8 cellular contexts compared by ENCODE assay signal in the genomic region with DNA sequence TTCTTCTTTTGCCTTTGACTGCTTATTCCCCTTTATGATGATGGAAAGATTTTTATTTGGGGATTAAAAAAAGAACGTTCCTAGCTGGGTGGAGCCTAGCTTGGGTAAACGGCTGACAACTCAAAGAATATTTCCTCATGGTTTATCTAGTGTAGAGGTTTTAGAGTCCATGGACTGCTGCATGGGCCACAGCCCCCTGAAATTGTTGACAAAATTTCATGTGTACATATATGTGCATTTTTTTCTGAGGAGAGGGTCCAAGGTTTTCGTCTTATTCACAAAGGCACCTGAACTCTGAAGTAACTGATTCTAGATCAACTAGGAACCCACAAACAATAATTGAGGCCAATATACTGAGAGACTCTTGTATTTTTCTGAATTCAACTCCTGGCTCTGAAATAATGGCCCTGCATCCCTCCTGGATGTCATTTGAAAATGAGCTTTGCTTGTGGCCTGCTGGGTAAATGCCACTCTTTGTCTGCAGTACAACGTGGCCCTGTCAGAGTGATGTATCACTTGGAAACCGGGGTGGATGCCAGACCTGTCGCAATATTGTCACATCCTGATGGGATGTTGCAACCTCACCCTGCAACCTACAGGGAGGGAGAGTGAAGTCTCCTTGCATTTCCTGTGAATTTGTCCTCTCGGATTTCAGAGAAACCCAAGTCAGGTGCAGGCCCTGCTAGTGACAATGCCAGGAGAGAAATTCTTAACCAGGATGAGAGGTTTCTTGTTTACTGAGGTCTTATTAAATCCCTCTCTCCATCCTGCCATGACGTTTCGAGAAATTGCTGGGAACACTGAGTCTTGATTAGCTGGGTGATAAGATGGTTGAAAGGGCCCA. TPM values are rescaled to one million over a fixed set of nuclear protein-coding genes. Genes with fewer than 3 reads are reported as not detected.
A peak's percentile ranks its signal among the peaks of the same experiment; 100 is the strongest.
DNase-seq lines count a peak whose midpoint lies in the region; ATAC-seq, FAIRE-seq and TF ChIP-seq lines count a peak whose summit lies in the region.

No MANE protein-coding gene starts in this region.

- no peaks in the 10 kb centered on the region for H3K36me3 ChIP-seq in testis (ENCODE audit: low read depth, missing control alignments)
- no peaks in the 10 kb centered on the region for H3K36me3 ChIP-seq in CD4-positive, alpha-beta memory T cell (ENCODE audit: insufficient read depth, low read length)

- no peaks in the 10 kb centered on the region; the same call in 1 of the 2 replicates for H3K27me3 Mint-ChIP-seq in HFFc6 (ENCODE audit: insufficient read depth)
- H3K27me3 Mint-ChIP-seq in CD4-positive, alpha-beta memory T cell = peaks cover 7 to 15% of the 10 kb centered on the region in 2 donors

- peaks cover 61% of the 10 kb centered on the region for H3K4me1 Mint-ChIP-seq in HFFc6 (ENCODE audit: low read depth)
- H3K4me1 Mint-ChIP-seq in CD4-positive, alpha-beta memory T cell = peaks cover 20 to 35% (median 28%) of the 10 kb centered on the region in 4 donors

- TF ChIP-seq CTCF in HFFc6 (IDR thresholded peaks at IDR 0.05) (no peak), testis (IDR thresholded peaks at IDR 0.05) (no peak)

- intact Hi-C loops in left cardiac atrium (cut with DNase I) = no loop called here
- intact Hi-C loops in testis (cut with DNase I; ENCODE audit: low total_unique reads) = no loop called here
- intact Hi-C loops in CD4-positive, alpha-beta memory T cell (cut with micrococcal nuclease) = no loop called here

- WGBS in testis, 2 donors = 55 to 62% methylated on average over 9 of the region's 9 CpGs

- no peak overlapping the region for H3K27ac ChIP-seq in testis
- no peak overlapping the region for H3K27ac ChIP-seq in CD4-positive, alpha-beta memory T cell (ENCODE audit: low read depth, low read length)

- ATAC-seq in left cardiac atrium (peak; percentile 24 to 58), GM19328 (IDR thresholded peaks at IDR 0.05; ENCODE audit: unreplicated experiment) (no peak)

- H3K9me3 Mint-ChIP-seq in HFFc6 = peaks cover 9% of the 10 kb centered on the region
- peaks cover 0 to 1% (median 0%) of the 10 kb centered on the region in 8 donors for H3K9me3 Mint-ChIP-seq in CD4-positive, alpha-beta memory T cell

- H3K36me3 Mint-ChIP-seq in HFFc6 (ENCODE audit: low read depth) = peaks cover 15% of the 10 kb centered on the region
- no peaks in the 10 kb centered on the region for H3K36me3 Mint-ChIP-seq in CD4-positive, alpha-beta memory T cell

- peak; percentile 41 for FAIRE-seq in RCC 7860 (lab: Jason Lieb, UNC)

- peak overlapping the region; percentile 95 for H3K27ac Mint-ChIP-seq in HFFc6
- no peak overlapping the region for H3K27ac Mint-ChIP-seq in CD4-positive, alpha-beta memory T cell

- H3K4me1 ChIP-seq in testis = no peaks in the 10 kb centered on the region
- H3K4me1 ChIP-seq in CD4-positive, alpha-beta memory T cell (ENCODE audit: insufficient read depth, low read length) = peaks cover 32% of the 10 kb centered on the region

- CTCF ChIA-PET in CD4-positive, alpha-beta memory T cell (lab: Charles Lee; ENCODE audit: partially characterized antibody) = no interaction called here

- DNase-seq in HFFc6 (peak; percentile 64), RCC 7860 (ENCODE audit: low spot score) (peak; percentile 79), left cardiac atrium (peak; percentile 72), stromal cell of bone marrow (ENCODE audit: low read depth) (peak; percentile 26), testis (no peak), retina (no peak)
- DNase-seq in CD4-positive, alpha-beta memory T cell = no peak

- TF ChIP-seq POLR2A in testis (IDR thresholded peaks at IDR 0.05) = no peak

- peak overlapping the region; percentile 59 for H3K4me3 Mint-ChIP-seq in HFFc6
- no peak overlapping the region for H3K4me3 Mint-ChIP-seq in CD4-positive, alpha-beta memory T cell

- no peaks in the 10 kb centered on the region for H3K27me3 ChIP-seq in testis
- H3K27me3 ChIP-seq in CD4-positive, alpha-beta memory T cell (ENCODE audit: insufficient read depth, low read length) = no peaks in the 10 kb centered on the region

- H3K4me3 ChIP-seq in testis = no peak overlapping the region
- no peak overlapping the region for H3K4me3 ChIP-seq in CD4-positive, alpha-beta memory T cell (ENCODE audit: low read length in 2 of 2)

- POLR2A ChIA-PET in CD4-positive, alpha-beta memory T cell (lab: Charles Lee; ENCODE audit: partially characterized antibody) = no interaction called here

- no peaks in the 10 kb centered on the region for H3K9me3 ChIP-seq in testis
- H3K9me3 ChIP-seq in CD4-positive, alpha-beta memory T cell (ENCODE audit: control insufficient read depth in 1 of 2, low read length in 2 of 2) = no peaks in the 10 kb centered on the region

RNA-seq across cellular contexts. Expression of gene EHF, which starts 33.8 kb away (rescaled TPM):
- total RNA-seq in HFFc6 (2021; fragmentation: NEBNext Ultra II Directional; extraction: Animal tissue kit (Norgen Biotek cat#: 25700)) = under 1 TPM in 1 of 6 experiments, not detected in 5; 0.09 TPM
- total RNA-seq in left cardiac atrium = under 1 TPM; 0.65 to 0.82 TPM
- 1 to 10 TPM in 1 of 2 donors, under 1 TPM in 1; 0.24 to 1.1 TPM for total RNA-seq in testis
- polyA plus RNA-seq in testis (ENCODE audit: insufficient read depth, low read depth, low replicate concordance) = 3.5 TPM
- not detected for total RNA-seq in CD4-positive, alpha-beta memory T cell
- polyA plus RNA-seq in CD4-positive, alpha-beta memory T cell = not detected

Comparison
In these comparisons a context has a peak if more than half of its experiments do, and no peak if none do; other contexts are left out.
1. DNase-seq: peak in HFFc6 (single experiment), RCC 7860 (single experiment), left cardiac atrium (single experiment) and stromal cell of bone marrow (single experiment); none in testis (single experiment), CD4-positive, alpha-beta memory T cell (0 of 5) and retina (single experiment).